ENCODE assay signal across 8 cellular contexts in the genomic region with DNA sequence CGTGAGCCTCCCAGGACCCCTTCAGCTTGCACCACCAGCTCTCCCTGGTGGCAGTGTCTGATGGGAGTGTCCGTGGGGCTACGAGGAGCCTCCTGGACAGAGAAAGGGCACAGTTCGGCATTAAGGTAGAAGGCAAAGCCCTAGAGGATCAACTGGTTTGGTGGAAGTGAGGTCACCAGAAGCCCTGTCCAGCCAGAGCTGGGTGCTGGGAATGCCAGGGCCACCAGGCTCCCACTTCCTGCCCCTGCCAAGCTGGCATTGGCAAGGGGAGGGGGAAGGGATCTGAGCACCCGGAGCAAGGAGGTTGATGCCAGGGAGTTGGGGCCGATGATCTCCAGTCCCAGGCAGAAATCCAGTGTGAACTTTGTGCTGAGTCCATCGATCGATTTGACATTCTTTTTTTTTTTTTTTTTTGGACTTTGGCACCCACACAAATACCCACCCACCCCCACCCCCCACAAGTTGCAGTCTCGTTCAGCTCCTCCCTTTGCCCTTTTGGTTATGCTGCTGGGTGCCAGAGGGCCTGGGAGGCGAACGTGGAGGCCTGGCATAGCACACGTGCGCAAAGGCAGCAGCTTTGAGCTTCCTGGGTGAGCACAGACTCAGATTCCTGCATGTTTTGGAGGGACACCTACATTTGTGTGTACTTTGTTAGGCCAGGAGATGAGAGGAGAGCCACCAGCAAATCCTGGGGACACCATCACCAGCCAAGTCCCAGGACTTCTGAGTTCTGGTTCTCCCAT.
DNase-seq lines count a peak whose midpoint lies in the region; TF ChIP-seq lines count a peak whose summit lies in the region.

No MANE protein-coding gene starts in this region.

- in situ Hi-C loops in GM13976 (cut with MboI; ENCODE audit: low sequenced_read_pairs, unreplicated experiment): no loop called here

- DNase-seq in GM12865 (ENCODE audit: low read depth) (no peak), SW480 (ENCODE audit: low spot score) (peak; percentile 30), foreskin fibroblast (no peak), retinal pigment epithelial cell (ENCODE audit: low read depth) (no peak), iPS-NIHi11 (ENCODE audit: low spot score) (no peak), GM13976 (ENCODE audit: low spot score) (no peak), D341Med (ENCODE audit: low spot score) (no peak), NCI-H1105 treated with DMSO at 0.1 percent for 48 hours (lab: John Stamatoyannopoulos, UW) (no peak)

- H3K4me3 ChIP-seq in GM12865 (ENCODE audit: low read depth, low read length) (peak overlapping the region; percentile 78), foreskin fibroblast (ENCODE audit: low read depth in 1 of 2, low read length in 2 of 2) (peak overlapping the region; percentile 72 to 79), retinal pigment epithelial cell (ENCODE audit: low read length) (peak overlapping the region; percentile 98)

- no peak for TF ChIP-seq CTCF in GM12865 (IDR thresholded peaks at IDR 0.05; ENCODE audit: insufficient read depth, low read depth, low read length, missing control alignments)
- TF ChIP-seq CTCF in foreskin fibroblast (IDR thresholded peaks at IDR 0.05; ENCODE audit: low read depth, low read length): no peak
- no peak for TF ChIP-seq CTCF in retinal pigment epithelial cell (conservative IDR thresholded peaks at IDR 0.05; ENCODE audit: low read depth, low read length)
- no peak for TF ChIP-seq CTCF in GM13976 (IDR thresholded peaks at IDR 0.05; ENCODE audit: borderline replicate concordance, control extremely low read depth, extremely low read depth, insufficient read depth, missing control alignments)
